ENCODE assay signal across 8 cellular contexts in the genomic region with DNA sequence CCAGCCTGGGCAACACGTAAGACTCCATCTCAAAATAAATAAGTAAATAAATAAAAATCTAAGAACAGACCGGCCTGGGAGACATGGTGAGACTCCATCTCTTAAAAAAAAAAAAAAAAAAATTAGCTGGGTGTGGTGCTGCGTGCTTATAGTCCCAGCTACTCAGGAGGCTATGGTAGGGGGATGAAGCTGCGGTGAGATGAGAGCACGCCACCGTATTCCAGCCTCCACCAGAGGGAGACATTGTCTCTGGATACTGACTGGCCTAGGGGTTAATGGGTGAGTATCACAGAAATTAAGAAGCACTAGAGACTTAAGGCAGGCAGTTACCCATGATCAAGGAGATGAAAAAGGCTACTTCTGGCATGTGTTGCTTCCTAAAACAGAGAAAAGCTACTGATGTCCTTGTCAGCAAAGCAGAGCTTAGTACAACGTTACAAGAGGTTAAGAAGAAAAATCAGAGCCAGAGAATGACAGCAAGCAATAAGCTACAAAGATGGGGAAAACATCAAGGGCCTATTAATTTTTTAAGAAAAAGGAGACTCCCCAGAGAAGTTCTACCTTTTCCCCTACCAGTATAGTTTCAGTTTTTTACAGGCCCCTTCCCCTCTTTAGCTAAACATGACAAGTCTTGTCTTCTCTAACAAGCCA. TPM values are rescaled to one million over a fixed set of nuclear protein-coding genes. Genes with fewer than 3 reads are reported as not detected.
DNase-seq lines count a peak whose midpoint lies in the region; ATAC-seq lines count a peak whose summit lies in the region.

No MANE protein-coding gene starts in this region.

- no peaks in the 10 kb centered on the region for H3K9me3 Mint-ChIP-seq in central memory CD8-positive, alpha-beta T cell

- peaks cover 83% of the 10 kb centered on the region for H3K36me3 Mint-ChIP-seq in central memory CD8-positive, alpha-beta T cell (ENCODE audit: insufficient read depth)

- H3K27ac Mint-ChIP-seq in central memory CD8-positive, alpha-beta T cell (ENCODE audit: low read depth) = no peak overlapping the region

- no peak overlapping the region for H3K4me3 Mint-ChIP-seq in central memory CD8-positive, alpha-beta T cell

- peak; percentile 72 for DNase-seq in EH (ENCODE audit: low read depth)
- DNase-seq in NCI-H2196 treated with DMSO at 0.1 percent for 48 hours (lab: John Stamatoyannopoulos, UW; ENCODE audit: unreplicated experiment) = peak; percentile 67
- peak; percentile 52 for DNase-seq in activated CD4-positive, CD25-positive, alpha-beta regulatory T cell treated with anti-CD3 and anti-CD28 coated beads, Interleukin-2, amount 50 U/mL, for 16 hours (ENCODE audit: low read depth, low spot score)
- peak; percentile 52 to 66 for DNase-seq in central memory CD8-positive, alpha-beta T cell (ENCODE audit: low spot score in 2 of 2)
- DNase-seq in left colon = peak in 1 of 2 donors; percentile 67
- peak; percentile 45 to 64 for DNase-seq in stimulated activated CD4-positive, alpha-beta T cell treated with anti-CD3 and anti-CD28 coated beads, Interleukin-4, amount 100 ng/mL, for 4 hours
- DNase-seq in SHP77 treated with DMSO at 0.1 percent for 48 hours (lab: John Stamatoyannopoulos, UW) = no peak

- ATAC-seq in HG02798 (IDR thresholded peaks at IDR 0.05; ENCODE audit: poor library complexity, unreplicated experiment) = peak; percentile 69
- peak; percentile 97 for ATAC-seq in central memory CD8-positive, alpha-beta T cell (replicated peaks; ENCODE audit: extremely low read depth, poor library complexity, severe bottlenecking)
- peak; percentile 89 for ATAC-seq in left colon

- intact Hi-C loops in left colon (cut with DNase I, micrococcal nuclease) = loop anchor here (5.0 kb wide), 1 partner anchor 124 kb away; no protein-coding TSS in a partner anchor

- no peaks in the 10 kb centered on the region for H3K27me3 Mint-ChIP-seq in central memory CD8-positive, alpha-beta T cell

- H3K4me1 Mint-ChIP-seq in central memory CD8-positive, alpha-beta T cell = peaks cover 21% of the 10 kb centered on the region

RNA-seq across cellular contexts. Expression of a gene that starts 8.6 kb away (rescaled TPM):
- total RNA-seq in left colon = 100 to 1,000 TPM; 416 to 595 TPM
